ENCODE assay signal across 35 cellular contexts in genomic region chr9:126658201-126658600, GRCh38. TPM values are rescaled to one million over a fixed set of nuclear protein-coding genes. Genes with fewer than 3 reads are reported as not detected.
"Had no signal": no experiment of that assay in that cellular context is flagged by ENCODE, and none has a peak within 500 bp of the region (broad histone marks: within the 10 kb centered on the region; RNA-seq: fewer than 3 reads in every experiment).

No MANE protein-coding gene starts in this region.

- H3K4me3 Mint-ChIP-seq: activated B cell treated with CpG ODN at 0.5 μM for 24 hours; activated CD8-positive, alpha-beta T cell treated with anti-CD3 and anti-CD28 coated beads for 36 hours; activated naive CD8-positive, alpha-beta T cell; activated T-cell treated with anti-CD3 and anti-CD28 coated beads, Interleukin-2, amount 50 U/mL, for 4 hours; activated T-helper 17 cell treated with anti-CD3 and anti-CD28 coated beads, Interleukin-2, amount 50 U/mL, for 72 hours; central memory CD8-positive, alpha-beta T cell; dendritic cell treated with granulocyte-macrophage colony-stimulating factor and Interleukin-4, amounts not matched to agents 40 ng/mL and 50 ng/mL, for 4 days; effector memory CD8-positive, alpha-beta T cell; T-helper 17 cell; T-helper 2 cell treated with Interferon-gamma antibody and Interleukin-4, amounts not matched to agents 5 μg/mL and 100 μg/mL, for 36 hours had no signal

- H3K4me1 ChIP-seq: gastroesophageal sphincter had no signal

- H3K9me3 Mint-ChIP-seq: activated B cell treated with CpG ODN at 0.5 μM for 24 hours; activated CD8-positive, alpha-beta T cell treated with anti-CD3 and anti-CD28 coated beads for 36 hours; activated T-cell treated with anti-CD3 and anti-CD28 coated beads, Interleukin-2, amount 50 U/mL, for 4 hours; activated T-helper 17 cell treated with anti-CD3 and anti-CD28 coated beads, Interleukin-2, amount 50 U/mL, for 72 hours; central memory CD8-positive, alpha-beta T cell; dendritic cell treated with granulocyte-macrophage colony-stimulating factor and Interleukin-4, amounts not matched to agents 40 ng/mL and 50 ng/mL, for 4 days; effector memory CD8-positive, alpha-beta T cell; T-helper 2 cell treated with Interferon-gamma antibody and Interleukin-4, amounts not matched to agents 5 μg/mL and 100 μg/mL, for 36 hours had no signal

- H3K36me3 ChIP-seq: brain microvascular endothelial cell, esophagus squamous epithelium, gastroesophageal sphincter, heart right ventricle, WERI-Rb-1 had no signal

- H3K27ac ChIP-seq: brain microvascular endothelial cell, coronary artery, dorsolateral prefrontal cortex, epithelial cell of prostate, esophagus squamous epithelium, gastroesophageal sphincter, heart right ventricle, WERI-Rb-1 had no signal

- H3K27ac Mint-ChIP-seq: activated B cell treated with CpG ODN at 0.5 μM for 24 hours; activated CD8-positive, alpha-beta T cell treated with anti-CD3 and anti-CD28 coated beads for 36 hours; activated naive CD8-positive, alpha-beta T cell; activated T-helper 17 cell treated with anti-CD3 and anti-CD28 coated beads, Interleukin-2, amount 50 U/mL, for 72 hours; dendritic cell treated with granulocyte-macrophage colony-stimulating factor and Interleukin-4, amounts not matched to agents 40 ng/mL and 50 ng/mL, for 4 days; effector memory CD8-positive, alpha-beta T cell; T-helper 17 cell; T-helper 2 cell treated with Interferon-gamma antibody and Interleukin-4, amounts not matched to agents 5 μg/mL and 100 μg/mL, for 36 hours had no signal

- H3K4me3 ChIP-seq: coronary artery, dorsolateral prefrontal cortex, esophagus squamous epithelium, gastroesophageal sphincter, heart right ventricle had no signal

- H3K36me3 Mint-ChIP-seq: activated naive CD8-positive, alpha-beta T cell had no signal

- H3K4me1 Mint-ChIP-seq: activated B cell treated with CpG ODN at 0.5 μM for 24 hours; activated T-helper 17 cell treated with anti-CD3 and anti-CD28 coated beads, Interleukin-2, amount 50 U/mL, for 72 hours; central memory CD8-positive, alpha-beta T cell; T-helper 17 cell had no signal

- DNase-seq: activated B cell treated with CpG ODN at 0.5 μM for 24 hours; activated CD4-positive, alpha-beta T cell treated with anti-CD3 and anti-CD28 coated beads for 48 hours; activated CD4-positive, alpha-beta T cell treated with anti-CD3 and anti-CD28 coated beads, Interleukin-2, amount 50 U/mL, for 1 hour; activated CD4-positive, alpha-beta T cell treated with anti-CD3 and anti-CD28 coated beads, Interleukin-2, amount 50 U/mL, for 48 hours; activated CD8-positive, alpha-beta memory T cell treated with anti-CD3 and anti-CD28 coated beads for 24 hours; activated CD8-positive, alpha-beta T cell treated with anti-CD3 and anti-CD28 coated beads for 36 hours; activated effector memory CD4-positive, alpha-beta T cell treated with Interleukin-2 at 50 U/mL for 16 hours; activated gamma-delta T cell treated with Interleukin-2 at 50 U/mL for 16 hours; activated naive CD4-positive, alpha-beta T cell treated with anti-CD3 and anti-CD28 coated beads, Interleukin-2, amount 50 U/mL, for 16 hours; activated naive CD4-positive, alpha-beta T cell treated with Interleukin-2 at 50 U/mL for 16 hours; activated T-cell treated with anti-CD3 and anti-CD28 coated beads, Interleukin-2, amount 50 U/mL, for 4 hours; amniotic stem cell; anterior cingulate cortex; brain microvascular endothelial cell; dorsolateral prefrontal cortex; effector CD4-positive, alpha-beta T cell; effector memory CD8-positive, alpha-beta T cell; esophagus squamous epithelium; foreskin melanocyte; heart right ventricle; T-helper 17 cell; T1000; WERI-Rb-1 had no signal

- H3K9me3 ChIP-seq: esophagus squamous epithelium, gastroesophageal sphincter, heart right ventricle had no signal

RNA-seq across cellular contexts. Expression of gene LMX1B, which starts 44.5 kb away (rescaled TPM):
- total RNA-seq: activated B cell treated with CpG ODN at 0.5 μM for 24 hours; activated CD8-positive, alpha-beta T cell treated with anti-CD3 and anti-CD28 coated beads for 36 hours; activated T-cell treated with anti-CD3 and anti-CD28 coated beads, Interleukin-2, amount 50 U/mL, for 4 hours; activated T-helper 17 cell treated with anti-CD3 and anti-CD28 coated beads, Interleukin-2, amount 50 U/mL, for 72 hours; bronchial epithelial cell; endothelial cell of umbilical vein; fibroblast of lung; fibroblast of villous mesenchyme; T-helper 17 cell had no signal
- polyA plus RNA-seq: endothelial cell of umbilical vein, fibroblast of lung had no signal
